In the genomic region with DNA sequence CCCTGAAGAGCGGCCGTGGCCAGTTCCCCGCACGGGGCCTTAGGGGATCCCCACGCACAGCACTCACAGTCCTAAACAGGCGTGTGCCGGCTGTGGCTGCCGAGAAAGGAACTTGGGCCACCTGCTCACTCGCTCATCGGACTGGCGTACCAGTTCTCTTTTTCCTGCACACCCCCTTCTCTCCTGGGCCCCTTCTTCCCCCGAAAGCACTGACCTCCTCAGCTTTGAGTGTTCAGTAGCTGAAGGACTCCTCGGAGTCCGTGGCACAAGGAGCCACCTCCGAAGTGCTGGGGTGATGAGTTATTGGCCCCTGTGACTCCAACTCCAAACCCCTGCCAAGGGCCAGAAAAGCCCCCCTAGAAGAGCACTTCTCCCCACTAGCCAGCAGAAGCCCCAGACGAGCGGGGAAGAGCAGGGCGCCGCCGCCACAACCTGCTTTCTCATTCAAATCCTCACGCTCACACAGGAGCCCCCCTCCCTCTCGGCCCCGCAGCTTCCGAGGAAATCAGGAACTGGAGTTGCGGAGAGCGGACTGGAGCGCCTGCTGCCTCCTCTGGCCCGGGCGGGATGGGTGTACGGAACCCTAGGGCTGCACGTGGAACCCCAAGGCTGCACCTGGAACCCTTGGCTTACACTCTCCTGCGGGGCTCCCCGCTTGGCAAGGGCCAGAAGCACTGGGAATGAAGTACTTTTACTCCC, we compare ENCODE assay signal across 9 cellular contexts. TPM values are rescaled to one million over a fixed set of nuclear protein-coding genes. Genes with fewer than 3 reads are reported as not detected.
DNase-seq lines count a peak whose midpoint lies in the region; ATAC-seq and TF ChIP-seq lines count a peak whose summit lies in the region.
"Had no signal": no experiment of that assay in that cellular context is flagged by ENCODE, and none has a peak within 500 bp of the region (broad histone marks: within the 10 kb centered on the region; RNA-seq: fewer than 3 reads in every experiment).

PLCH1 (minus strand) TSS at position 446 of the 699 bp plus-strand sequence. CDS start 40,847 bp downstream, outside the sequence.

- H3K27ac ChIP-seq in HCT116 (ENCODE audit: low read depth, low read length) (peak within 1 kb of the TSS; percentile 48), SU-DHL-6 (ENCODE audit: low read depth, low read length) (no peak within 1 kb of the TSS), prostate gland (peak within 1 kb of the TSS in 1 of 2 donors; percentile 31)
- H3K27ac ChIP-seq: epithelial cell of prostate had no signal

- TF ChIP-seq POLR2A in HCT116 (IDR thresholded peaks at IDR 0.05; ENCODE audit: borderline replicate concordance, extremely low read depth, insufficient read depth, insufficient read length) (no peak), prostate gland (IDR thresholded peaks at IDR 0.05) (peak; percentile 20)

- H3K9ac ChIP-seq in HCT116 (ENCODE audit: low read length) (peak within 1 kb of the TSS; percentile 80), SU-DHL-6 (ENCODE audit: low read length) (peak within 1 kb of the TSS; percentile 53)

- CTCF ChIA-PET in HCT116 (lab: Charles Lee) = no interaction called here

- TF ChIP-seq RAD21 in HCT116 (IDR thresholded peaks at IDR 0.05; ENCODE audit: low read depth) = no peak

- ATAC-seq in HCT116 (peak; percentile 78), GM18520 (IDR thresholded peaks at IDR 0.05; ENCODE audit: unreplicated experiment) (no peak)

- H3K4me1 ChIP-seq in HCT116 (ENCODE audit: control insufficient read depth in 1 of 2, insufficient read depth in 2 of 2, low read length in 2 of 2) (peaks cover 15 to 46% of the 10 kb centered on the region in 2 experiments), prostate gland (replicated peaks) (no peaks in the 10 kb centered on the region)

- H3F3A ChIP-seq in SU-DHL-6 (ENCODE audit: insufficient read depth) = no peaks in the 10 kb centered on the region

- H3K9me2 ChIP-seq in HCT116 (ENCODE audit: insufficient read depth) (no peaks in the 10 kb centered on the region), SU-DHL-6 (replicated peaks; ENCODE audit: insufficient read depth, low read length) (no peaks in the 10 kb centered on the region)

- H3K27me3 ChIP-seq in HCT116 (ENCODE audit: insufficient read depth, low read length) = no peaks in the 10 kb centered on the region
- H3K27me3 ChIP-seq in SU-DHL-6 (ENCODE audit: low read length) = no peaks in the 10 kb centered on the region
- H3K27me3 ChIP-seq in prostate gland (replicated peaks; ENCODE audit: insufficient read depth) = no peaks in the 10 kb centered on the region

- H2AFZ ChIP-seq in HCT116 (ENCODE audit: low read depth, low read length, poor library complexity, severe bottlenecking) (peak within 1 kb of the TSS; percentile 99), SU-DHL-6 (ENCODE audit: low read depth, low read length, severe bottlenecking) (peak within 1 kb of the TSS; percentile 96)

- H3K4me3 ChIP-seq in HCT116 (replicated peaks in 1 of 2; ENCODE audit: low read depth in 1 of 2, low read length in 2 of 2) (peak within 1 kb of the TSS; percentile 79 to 83), SU-DHL-6 (ENCODE audit: insufficient read depth, low read length, poor library complexity, severe bottlenecking) (peak within 1 kb of the TSS; percentile 61), prostate gland (peak within 1 kb of the TSS; percentile 44 to 49)

- no TSS peak for BruUV-seq in HCT116 (replicated peaks; lab: Mats Ljungman, UMichigan)

- under 1% methylated on average over 30 of the region's 33 CpGs for WGBS in prostate gland

- H3K79me2 ChIP-seq in HCT116 (ENCODE audit: insufficient read depth, low read length) (no peaks in the 10 kb centered on the region), SU-DHL-6 (ENCODE audit: insufficient read depth, low read length) (no peaks in the 10 kb centered on the region)

- H4K20me1 ChIP-seq in HCT116 (ENCODE audit: insufficient read depth) (no peaks in the 10 kb centered on the region), SU-DHL-6 (ENCODE audit: low read depth, low read length) (no peaks in the 10 kb centered on the region)

- POLR2A ChIA-PET in HCT116 (lab: Charles Lee) = no interaction called here

- no peaks in the 10 kb centered on the region for H3K9me3 ChIP-seq in HCT116 (ENCODE audit: control insufficient read depth in 1 of 2, insufficient read depth in 1 of 2, low read depth in 1 of 2, low read length in 2 of 2)
- no peaks in the 10 kb centered on the region for H3K9me3 ChIP-seq in SU-DHL-6 (ENCODE audit: insufficient read depth, low read length)
- H3K9me3 ChIP-seq in prostate gland = no peaks in the 10 kb centered on the region

- DNase-seq in EL (peak; percentile 54), HCT116 (ENCODE audit: low read depth, low spot score) (peak; percentile 62), NCI-H1048 (lab: John Stamatoyannopoulos, UW) (peak; percentile 56), astrocyte of the hippocampus (ENCODE audit: low read depth, low spot score) (peak; percentile 87), hepatic stellate cell (ENCODE audit: low spot score) (peak; percentile 73), prostate gland (ENCODE audit: low spot score) (peak; percentile 66)

- TF ChIP-seq CTCF in HCT116 (IDR thresholded peaks at IDR 0.05 in 2 of 3, conservative IDR thresholded peaks at IDR 0.05 in 1 of 3; ENCODE audit: borderline replicate concordance in 1 of 3, insufficient read depth in 1 of 3, low read depth in 2 of 3, low read length in 2 of 3) (no peak), SU-DHL-6 (IDR thresholded peaks at IDR 0.05; ENCODE audit: insufficient read depth, low read length, poor library complexity, severe bottlenecking) (no peak), prostate gland (IDR thresholded peaks at IDR 0.05) (no peak)

- H3K4me2 ChIP-seq in HCT116 (ENCODE audit: low read length) (peak within 1 kb of the TSS; percentile 86), SU-DHL-6 (ENCODE audit: low read depth, low read length, poor library complexity, severe bottlenecking) (peak within 1 kb of the TSS; percentile 90)

- intact Hi-C loops in HCT116 (cut with micrococcal nuclease) (loop anchor here (5.0 kb wide), 2 partner anchors 108 to 128 kb away; partner anchors contain the start of genes GMPS and SLC33A1), prostate gland (cut with DNase I) (no loop called here)

- no peaks in the 10 kb centered on the region for H3K36me3 ChIP-seq in HCT116 (ENCODE audit: control insufficient read depth in 1 of 2, insufficient read depth in 2 of 2, low read length in 2 of 2)
- no peaks in the 10 kb centered on the region for H3K36me3 ChIP-seq in SU-DHL-6 (ENCODE audit: low read length)
- H3K36me3 ChIP-seq in prostate gland = no peaks in the 10 kb centered on the region

- RAD21 ChIA-PET in HCT116 (lab: Charles Lee; ENCODE audit: low non-redundant PET in 1 of 2, low total read pairs in 2 of 2, uncharacterized antibody in 2 of 2, unreplicated experiment in 2 of 2) = no interaction called here

TF ChIP-seq in HCT116, 20 proteins besides CTCF, POLR2A, EP300 and RAD21:
- TF ChIP-seq EZH2phosphoT487 (IDR thresholded peaks at IDR 0.05; ENCODE audit: borderline replicate concordance) (no peak), YY1 (IDR thresholded peaks at IDR 0.05; ENCODE audit: extremely low read depth, insufficient replicate concordance, low read depth, low read length) (peak; percentile 71), SRF (IDR thresholded peaks at IDR 0.05; ENCODE audit: low read depth) (no peak), MAX (IDR thresholded peaks at IDR 0.05) (peak; percentile 64), SIN3A (IDR thresholded peaks at IDR 0.05; ENCODE audit: low read depth) (0 out of 2 replicates have a peak, but pooled peaks have one; percentile 31), SP1 (IDR thresholded peaks at IDR 0.05; ENCODE audit: low read depth) (peak; percentile 97), ELF1 (IDR thresholded peaks at IDR 0.05; ENCODE audit: borderline replicate concordance, low read depth) (no peak), JUND (IDR thresholded peaks at IDR 0.05) (peak; percentile 68), POLR2AphosphoS5 (IDR thresholded peaks at IDR 0.05; ENCODE audit: low read depth, low read length) (peak; percentile 65), ZNF274 (IDR thresholded peaks at IDR 0.05; ENCODE audit: low read depth, low read length) (no peak), CBX3 (IDR thresholded peaks at IDR 0.05; ENCODE audit: low read depth) (peak; percentile 78), TCF7L2 (IDR thresholded peaks at IDR 0.05; ENCODE audit: borderline replicate concordance, extremely low read depth, insufficient read depth, insufficient read length) (peak; percentile 46)

RNA-seq across cellular contexts. Expression of gene PLCH1, which starts in this region (rescaled TPM):
- total RNA-seq in HCT116 (2021; ENCODE audit: unreplicated experiment) (3.8 TPM), prostate gland (10 to 100 TPM in 1 of 2 donors, under 1 TPM in 1; 0.64 to 12.2 TPM)
- 2.1 TPM in 2 replicates for polyA plus RNA-seq in HCT116 (2012)
